ENCODE assay signal across 20 cellular contexts in the genomic region with DNA sequence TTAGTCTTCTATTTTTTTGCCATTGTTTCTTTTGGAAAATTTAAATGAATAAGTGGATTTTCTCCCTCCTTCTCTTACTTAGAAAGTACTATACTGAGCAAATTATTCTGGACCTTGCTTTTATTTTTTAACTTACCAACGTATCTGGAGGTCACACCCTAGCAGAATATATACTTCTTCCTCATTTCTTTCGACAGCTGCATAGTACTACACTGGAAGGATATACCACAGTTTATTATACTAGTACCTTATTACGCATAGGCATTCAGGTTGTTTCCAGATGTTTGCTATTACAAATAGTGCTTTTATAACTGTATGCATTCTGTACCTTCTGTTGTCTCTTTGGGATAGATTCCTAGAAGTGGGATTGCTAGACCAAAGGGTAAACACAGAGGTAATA. TPM values are rescaled to one million over a fixed set of nuclear protein-coding genes. Genes with fewer than 3 reads are reported as not detected.
DNase-seq lines count a peak whose midpoint lies in the region; ATAC-seq, FAIRE-seq and TF ChIP-seq lines count a peak whose summit lies in the region.
"Had no signal": no experiment of that assay in that cellular context is flagged by ENCODE, and none has a peak within 500 bp of the region (broad histone marks: within the 10 kb centered on the region; RNA-seq: fewer than 3 reads in every experiment).

No MANE protein-coding gene starts in this region.

- H3K4me1 ChIP-seq in HepG2 (ENCODE audit: insufficient read depth, low read length) (no peaks in the 10 kb centered on the region), right lobe of liver (no peaks in the 10 kb centered on the region), Panc1 (ENCODE audit: control insufficient read depth, insufficient read depth, low read length) (no peaks in the 10 kb centered on the region), mucosa of descending colon (ENCODE audit: low read depth) (no peaks in the 10 kb centered on the region)

- no peak for TF ChIP-seq RAD21 in HepG2 (CRISPR knock-in tag; IDR thresholded peaks at IDR 0.05)

- TSS peak; percentile 30 for BruUV-seq in HepG2 (replicated peaks; lab: Mats Ljungman, UMichigan)
- BruUV-seq in Panc1 (replicated peaks; lab: Mats Ljungman, UMichigan): TSS peak; percentile 26
- BruUV-seq in Calu3 (replicated peaks; lab: Mats Ljungman, UMichigan): no TSS peak

- H3K27me3 Mint-ChIP-seq in Calu3 (ENCODE audit: unreplicated experiment): no peaks in the 10 kb centered on the region
- H3K27me3 Mint-ChIP-seq: CD4-positive, alpha-beta T cell; IgD-negative memory B cell had no signal

- H3K27ac ChIP-seq in HepG2 (ENCODE audit: extremely low read length, insufficient read depth, low read length): no peak overlapping the region
- no peak overlapping the region for H3K27ac ChIP-seq in right lobe of liver
- no peak overlapping the region for H3K27ac ChIP-seq in Panc1 (ENCODE audit: low read length)
- H3K27ac ChIP-seq: C4-2B had no signal

- H3K9me3 ChIP-seq in HepG2 (ENCODE audit: low read length): no peaks in the 10 kb centered on the region
- no peaks in the 10 kb centered on the region for H3K9me3 ChIP-seq in right lobe of liver
- no peaks in the 10 kb centered on the region for H3K9me3 ChIP-seq in Panc1 (ENCODE audit: control insufficient read depth, insufficient read depth, low read depth, low read length)
- no peaks in the 10 kb centered on the region for H3K9me3 ChIP-seq in mucosa of descending colon

- DNase-seq in HepG2 (ENCODE audit: low spot score) (no peak), right lobe of liver (no peak), Panc1 (ENCODE audit: low read depth, low spot score) (no peak), mucosa of descending colon (no peak), Calu3 (no peak), GM19238 (ENCODE audit: insufficient read length, low spot score) (no peak)
- DNase-seq: ACHN; AML-193; CD4-positive, alpha-beta T cell; DMS53; DND-41; EL; GOT3; H9; KBM-7 had no signal

- no peaks in the 10 kb centered on the region for H4K20me1 ChIP-seq in HepG2 (ENCODE audit: insufficient read depth, low read length)

- H3K36me3 ChIP-seq in HepG2 (replicated peaks in 1 of 2; ENCODE audit: control insufficient read depth in 1 of 2, insufficient read depth in 2 of 2, low read length in 2 of 2): peaks cover 5 to 48% of the 10 kb centered on the region in 2 experiments
- H3K36me3 ChIP-seq in right lobe of liver: peaks cover 0 to 57% (median 13%) of the 10 kb centered on the region in 4 donors
- H3K36me3 ChIP-seq in Panc1 (ENCODE audit: control insufficient read depth, insufficient read depth, low read length): peaks cover 17% of the 10 kb centered on the region
- peaks cover 6% of the 10 kb centered on the region for H3K36me3 ChIP-seq in mucosa of descending colon (ENCODE audit: low read depth)

- WGBS in HepG2 (ENCODE audit: low lambda C conversion rate): 66% methylated on average over 3 of the region's 3 CpGs
- WGBS in right lobe of liver (ENCODE audit: insufficient coverage, low coverage, low lambda C conversion rate, missing lambda C conversion rate): 48% methylated on average over 3 of the region's 3 CpGs

- H3K36me3 Mint-ChIP-seq in Calu3 (ENCODE audit: insufficient read depth, unreplicated experiment): peaks cover 14% of the 10 kb centered on the region

- H3K4me2 ChIP-seq in HepG2 (ENCODE audit: low read depth, low read length): no peak overlapping the region

- H3K4me1 Mint-ChIP-seq in Calu3 (ENCODE audit: low read depth, unreplicated experiment): no peaks in the 10 kb centered on the region
- H3K4me1 Mint-ChIP-seq: H9 had no signal

- FAIRE-seq in HepG2 (lab: Jason Lieb, UNC): no peak
- FAIRE-seq: GM12892, GM18507, HTR-8/SVneo had no signal

- ATAC-seq in HepG2: no peak
- no peak for ATAC-seq in right lobe of liver
- no peak for ATAC-seq in Panc1
- peak; percentile 59 for ATAC-seq in mucosa of descending colon

- no peak for TF ChIP-seq POLR2A in HepG2 (IDR thresholded peaks at IDR 0.05; ENCODE audit: insufficient read depth in 1 of 2, low read depth in 2 of 2, low read length in 2 of 2)
- TF ChIP-seq POLR2A in right lobe of liver (IDR thresholded peaks at IDR 0.05): no peak

- TF ChIP-seq CTCF in HepG2 (CRISPR knock-in tag; IDR thresholded peaks at IDR 0.05): no peak
- no peak for TF ChIP-seq CTCF in right lobe of liver (IDR thresholded peaks at IDR 0.05)
- no peak for TF ChIP-seq CTCF in Panc1 (IDR thresholded peaks at IDR 0.05)
- no peak for TF ChIP-seq CTCF in mucosa of descending colon (IDR thresholded peaks at IDR 0.05)
- no peak for TF ChIP-seq CTCF in Calu3 (IDR thresholded peaks at IDR 0.05; ENCODE audit: unreplicated experiment)

- CTCF ChIA-PET in HepG2 (lab: Yijun Ruan, JAX; ENCODE audit: low intra/inter-chr PET ratio, low total read pairs): no interaction called here
- CTCF ChIA-PET in Panc1 (lab: Charles Lee): no interaction called here
- CTCF ChIA-PET in Calu3 (lab: Charles Lee): no interaction called here

- POLR2A ChIA-PET in HepG2 (lab: Yijun Ruan, JAX) (no interaction called here), Panc1 (lab: Charles Lee) (no interaction called here)

- intact Hi-C loops in HepG2 (cut with micrococcal nuclease; ENCODE audit: unreplicated experiment): no loop called here
- intact Hi-C loops in right lobe of liver (cut with DNase I): no loop called here
- intact Hi-C loops in Panc1 (cut with micrococcal nuclease; ENCODE audit: unreplicated experiment): no loop called here
- intact Hi-C loops in mucosa of descending colon (cut with DNase I, micrococcal nuclease): no loop called here
- intact Hi-C loops in Calu3 (cut with micrococcal nuclease; ENCODE audit: unreplicated experiment): no loop called here

- H3K9ac ChIP-seq in HepG2 (ENCODE audit: insufficient read depth, low read depth, low read length): no peak overlapping the region

- no peaks in the 10 kb centered on the region for H3K79me2 ChIP-seq in HepG2 (ENCODE audit: insufficient read depth, low read length)

- no peak overlapping the region for H2AFZ ChIP-seq in HepG2 (ENCODE audit: low read length)

- in situ Hi-C loops in HepG2 (cut with HindIII; ENCODE audit: extremely low pct_ligation_motif_present, low pct_unique_long_range_greater_than_20kb) (no loop called here), Panc1 (cut with HindIII; ENCODE audit: low pct_unique_long_range_greater_than_20kb, low sequenced_read_pairs) (no loop called here)

- no peaks in the 10 kb centered on the region for H3K27me3 ChIP-seq in HepG2 (ENCODE audit: control insufficient read depth in 1 of 2, insufficient read depth in 2 of 2, low read length in 2 of 2)
- no peaks in the 10 kb centered on the region for H3K27me3 ChIP-seq in right lobe of liver
- H3K27me3 ChIP-seq in Panc1 (ENCODE audit: control insufficient read depth, insufficient read depth, low read length): no peaks in the 10 kb centered on the region

- H3K4me3 ChIP-seq in HepG2 (replicated peaks in 1 of 3; ENCODE audit: insufficient read depth in 1 of 3, low read depth in 2 of 3, low read length in 3 of 3): no peak overlapping the region
- H3K4me3 ChIP-seq in right lobe of liver: no peak overlapping the region
- H3K4me3 ChIP-seq in Panc1 (ENCODE audit: low read depth in 2 of 2, low read length in 2 of 2): no peak overlapping the region
- no peak overlapping the region for H3K4me3 ChIP-seq in mucosa of descending colon

- no peaks in the 10 kb centered on the region for H3K9me3 Mint-ChIP-seq in Calu3 (ENCODE audit: low read depth, unreplicated experiment)
- H3K9me3 Mint-ChIP-seq: CD4-positive, alpha-beta T cell; H9; IgD-negative memory B cell had no signal

- no peak for TF ChIP-seq EP300 in HepG2 (IDR thresholded peaks at IDR 0.05; ENCODE audit: low read depth in 2 of 2, low read length in 2 of 2)
- no peak for TF ChIP-seq EP300 in HepG2 (CRISPR knock-in tag; IDR thresholded peaks at IDR 0.05; ENCODE audit: borderline replicate concordance)

- H3K4me3 Mint-ChIP-seq in Calu3 (ENCODE audit: low read depth, unreplicated experiment): no peak overlapping the region
- H3K4me3 Mint-ChIP-seq: CD4-positive, alpha-beta T cell; H9; IgD-negative memory B cell had no signal

- no peak overlapping the region for H3K27ac Mint-ChIP-seq in Calu3 (ENCODE audit: unreplicated experiment)
- H3K27ac Mint-ChIP-seq: CD4-positive, alpha-beta T cell; H9 had no signal

RNA-seq across cellular contexts. Expression of gene RC3H2, which starts 16.7 kb away (rescaled TPM):
- total RNA-seq in HepG2 (2016; rRNA removed; fragmentation: Illumina TruSeq; extraction: Trizol) (36.4 and 42.5 TPM in 2 replicates), right lobe of liver (10 to 100 TPM; 14.1 to 20.7 (median 19.4) TPM), Panc1 (2021; ENCODE audit: unreplicated experiment) (57.6 TPM), mucosa of descending colon (10 to 100 TPM; 32.0 to 56.3 (median 33.0) TPM), Calu3 (2022) (44.0 and 45.5 TPM in 2 replicates)
- 65.6 and 66.4 TPM in 2 replicates for total RNA-seq in HepG2 (2016; cell fraction: cytosol; rRNA removed; fragmentation: Illumina TruSeq; extraction: Trizol; ENCODE audit: low read depth)
- 36.3 and 43.9 TPM in 2 replicates for total RNA-seq in HepG2 (2016; cell fraction: insoluble cytoplasmic fraction; rRNA removed; fragmentation: Illumina TruSeq; extraction: Trizol)
- total RNA-seq in HepG2 (2016; cell fraction: membrane; rRNA removed; fragmentation: Illumina TruSeq; extraction: Trizol): 72.8 and 85.3 TPM in 2 replicates
- 23.9 and 31.0 TPM in 2 replicates for total RNA-seq in HepG2 (2016; cell fraction: nucleus; rRNA removed; fragmentation: Illumina TruSeq; extraction: Trizol)
- 20.3 and 21.0 TPM in 2 replicates for polyA plus RNA-seq in HepG2 (2011; rRNA removed)
- polyA plus RNA-seq in HepG2 (2011; cell fraction: cytosol; rRNA removed): 10.8 and 15.8 TPM in 2 replicates
- polyA plus RNA-seq in HepG2 (2011; cell fraction: nucleus; rRNA removed): 15.4 and 17.1 TPM in 2 replicates
- polyA plus RNA-seq in HepG2 (2012): 15.7 and 18.2 TPM in 2 replicates
- polyA plus RNA-seq in HepG2 (2016; cell fraction: cytosol; fragmentation: Illumina TruSeq; extraction: Trizol; ENCODE audit: low read depth): 56.4 and 58.0 TPM in 2 replicates
- polyA plus RNA-seq in HepG2 (2016; cell fraction: insoluble cytoplasmic fraction; fragmentation: Illumina TruSeq; extraction: Trizol; ENCODE audit: low read depth): 19.2 and 20.4 TPM in 2 replicates
- 45.4 and 46.9 TPM in 2 replicates for polyA plus RNA-seq in HepG2 (2016; cell fraction: membrane; fragmentation: Illumina TruSeq; extraction: Trizol; ENCODE audit: low read depth)
- polyA plus RNA-seq in HepG2 (2016; cell fraction: nucleus; fragmentation: Illumina TruSeq; extraction: Trizol; ENCODE audit: insufficient read depth, low read depth): 23.5 and 27.5 TPM in 2 replicates
- polyA minus RNA-seq in HepG2 (2011; rRNA and poly(A)+ RNA removed; ENCODE audit: low replicate concordance): 64.1 and 186 TPM in 2 replicates
- 41.2 and 49.7 TPM in 2 replicates for polyA minus RNA-seq in HepG2 (2011; cell fraction: cytosol; rRNA and poly(A)+ RNA removed)
- 55.0 and 73.7 TPM in 2 replicates for polyA minus RNA-seq in HepG2 (2011; cell fraction: nucleus; rRNA and poly(A)+ RNA removed)
- 16.1 TPM for polyA plus RNA-seq in Panc1 (2012; ENCODE audit: insufficient read length)

RNA-seq across cellular contexts. Expression of gene ZBTB6, which starts 24.6 kb away (rescaled TPM):
- total RNA-seq in HepG2 (2016; rRNA removed; fragmentation: Illumina TruSeq; extraction: Trizol) (7.1 and 12.1 TPM in 2 replicates), right lobe of liver (1 to 10 TPM; 2.2 to 4.3 (median 2.7) TPM), Panc1 (2021; ENCODE audit: unreplicated experiment) (5.9 TPM), mucosa of descending colon (1 to 10 TPM; 6.5 to 8.0 (median 7.9) TPM), Calu3 (2022) (6.1 and 6.3 TPM in 2 replicates)
- 0.71 and 0.79 TPM in 2 replicates for total RNA-seq in HepG2 (2016; cell fraction: cytosol; rRNA removed; fragmentation: Illumina TruSeq; extraction: Trizol; ENCODE audit: low read depth)
- total RNA-seq in HepG2 (2016; cell fraction: insoluble cytoplasmic fraction; rRNA removed; fragmentation: Illumina TruSeq; extraction: Trizol): 7.5 and 12.8 TPM in 2 replicates
- total RNA-seq in HepG2 (2016; cell fraction: membrane; rRNA removed; fragmentation: Illumina TruSeq; extraction: Trizol): 4.7 and 5.8 TPM in 2 replicates
- total RNA-seq in HepG2 (2016; cell fraction: nucleus; rRNA removed; fragmentation: Illumina TruSeq; extraction: Trizol): 8.0 and 8.5 TPM in 2 replicates
- 3.1 and 3.7 TPM in 2 replicates for polyA plus RNA-seq in HepG2 (2011; rRNA removed)
- polyA plus RNA-seq in HepG2 (2011; cell fraction: cytosol; rRNA removed): 1.4 and 2.4 TPM in 2 replicates
- 1.4 and 1.7 TPM in 2 replicates for polyA plus RNA-seq in HepG2 (2011; cell fraction: nucleus; rRNA removed)
- 4.6 and 5.1 TPM in 2 replicates for polyA plus RNA-seq in HepG2 (2012)
- polyA plus RNA-seq in HepG2 (2016; cell fraction: cytosol; fragmentation: Illumina TruSeq; extraction: Trizol; ENCODE audit: low read depth): 0.24 and 0.41 TPM in 2 replicates
- 7.6 and 8.7 TPM in 2 replicates for polyA plus RNA-seq in HepG2 (2016; cell fraction: insoluble cytoplasmic fraction; fragmentation: Illumina TruSeq; extraction: Trizol; ENCODE audit: low read depth)
- polyA plus RNA-seq in HepG2 (2016; cell fraction: membrane; fragmentation: Illumina TruSeq; extraction: Trizol; ENCODE audit: low read depth): 1.8 and 2.0 TPM in 2 replicates
- polyA plus RNA-seq in HepG2 (2016; cell fraction: nucleus; fragmentation: Illumina TruSeq; extraction: Trizol; ENCODE audit: insufficient read depth, low read depth): 5.8 and 6.5 TPM in 2 replicates
- polyA minus RNA-seq in HepG2 (2011; rRNA and poly(A)+ RNA removed; ENCODE audit: low replicate concordance): 3.1 and 9.0 TPM in 2 replicates
- 4.4 and 5.2 TPM in 2 replicates for polyA minus RNA-seq in HepG2 (2011; cell fraction: cytosol; rRNA and poly(A)+ RNA removed)
- 12.3 and 14.2 TPM in 2 replicates for polyA minus RNA-seq in HepG2 (2011; cell fraction: nucleus; rRNA and poly(A)+ RNA removed)
- 1.9 TPM for polyA plus RNA-seq in Panc1 (2012; ENCODE audit: insufficient read length)

RNA-seq across cellular contexts. Expression of gene ZBTB26, which starts 42.8 kb away (rescaled TPM):
- 4.5 and 5.6 TPM in 2 replicates for total RNA-seq in HepG2 (2016; rRNA removed; fragmentation: Illumina TruSeq; extraction: Trizol)
- 0.91 and 1.1 TPM in 2 replicates for total RNA-seq in HepG2 (2016; cell fraction: cytosol; rRNA removed; fragmentation: Illumina TruSeq; extraction: Trizol; ENCODE audit: low read depth)
- 3.7 and 5.1 TPM in 2 replicates for total RNA-seq in HepG2 (2016; cell fraction: insoluble cytoplasmic fraction; rRNA removed; fragmentation: Illumina TruSeq; extraction: Trizol)
- 5.1 and 5.8 TPM in 2 replicates for total RNA-seq in HepG2 (2016; cell fraction: membrane; rRNA removed; fragmentation: Illumina TruSeq; extraction: Trizol)
- 7.5 and 7.6 TPM in 2 replicates for total RNA-seq in HepG2 (2016; cell fraction: nucleus; rRNA removed; fragmentation: Illumina TruSeq; extraction: Trizol)
- 7.6 and 8.6 TPM in 2 replicates for polyA plus RNA-seq in HepG2 (2011; rRNA removed)
- polyA plus RNA-seq in HepG2 (2011; cell fraction: cytosol; rRNA removed): 3.1 and 4.8 TPM in 2 replicates
- 11.5 and 14.4 TPM in 2 replicates for polyA plus RNA-seq in HepG2 (2011; cell fraction: nucleus; rRNA removed)
- 6.4 and 7.2 TPM in 2 replicates for polyA plus RNA-seq in HepG2 (2012)
- 1.0 and 1.1 TPM in 2 replicates for polyA plus RNA-seq in HepG2 (2016; cell fraction: cytosol; fragmentation: Illumina TruSeq; extraction: Trizol; ENCODE audit: low read depth)
- polyA plus RNA-seq in HepG2 (2016; cell fraction: insoluble cytoplasmic fraction; fragmentation: Illumina TruSeq; extraction: Trizol; ENCODE audit: low read depth): 5.4 and 6.1 TPM in 2 replicates
- polyA plus RNA-seq in HepG2 (2016; cell fraction: membrane; fragmentation: Illumina TruSeq; extraction: Trizol; ENCODE audit: low read depth): 3.6 and 4.2 TPM in 2 replicates
- polyA plus RNA-seq in HepG2 (2016; cell fraction: nucleus; fragmentation: Illumina TruSeq; extraction: Trizol; ENCODE audit: insufficient read depth, low read depth): 14.7 and 15.0 TPM in 2 replicates
- 3.1 and 7.6 TPM in 2 replicates for polyA minus RNA-seq in HepG2 (2011; rRNA and poly(A)+ RNA removed; ENCODE audit: low replicate concordance)
- 5.6 TPM in 2 replicates for polyA minus RNA-seq in HepG2 (2011; cell fraction: cytosol; rRNA and poly(A)+ RNA removed)
- 9.1 and 14.3 TPM in 2 replicates for polyA minus RNA-seq in HepG2 (2011; cell fraction: nucleus; rRNA and poly(A)+ RNA removed)
- total RNA-seq in right lobe of liver: 1 to 10 TPM; 1.2 to 2.3 (median 1.4) TPM
- 4.5 TPM for total RNA-seq in Panc1 (2021; ENCODE audit: unreplicated experiment)
- polyA plus RNA-seq in Panc1 (2012; ENCODE audit: insufficient read length): 1.2 TPM
- 10 to 100 TPM in 1 of 3 donors, 1 to 10 TPM in 2; 5.0 to 11.2 (median 5.1) TPM for total RNA-seq in mucosa of descending colon
- 5.8 and 6.7 TPM in 2 replicates for total RNA-seq in Calu3 (2022)

RNA-seq across cellular contexts. Expression of gene RABGAP1, which starts 52.3 kb away (rescaled TPM):
- total RNA-seq in HepG2 (2016; rRNA removed; fragmentation: Illumina TruSeq; extraction: Trizol) (19.1 and 26.4 TPM in 2 replicates), right lobe of liver (10 to 100 TPM; 11.4 to 15.4 (median 13.5) TPM), Panc1 (2021; ENCODE audit: unreplicated experiment) (41.4 TPM), mucosa of descending colon (100 to 1,000 TPM in 1 of 3 donors, 10 to 100 TPM in 2; 54.5 to 130 (median 55.9) TPM), Calu3 (2022) (55.7 and 57.9 TPM in 2 replicates)
- total RNA-seq in HepG2 (2016; cell fraction: cytosol; rRNA removed; fragmentation: Illumina TruSeq; extraction: Trizol; ENCODE audit: low read depth): 13.4 and 16.4 TPM in 2 replicates
- 18.5 and 25.1 TPM in 2 replicates for total RNA-seq in HepG2 (2016; cell fraction: insoluble cytoplasmic fraction; rRNA removed; fragmentation: Illumina TruSeq; extraction: Trizol)
- 19.5 and 22.5 TPM in 2 replicates for total RNA-seq in HepG2 (2016; cell fraction: membrane; rRNA removed; fragmentation: Illumina TruSeq; extraction: Trizol)
- 33.3 and 38.0 TPM in 2 replicates for total RNA-seq in HepG2 (2016; cell fraction: nucleus; rRNA removed; fragmentation: Illumina TruSeq; extraction: Trizol)
- polyA plus RNA-seq in HepG2 (2011; rRNA removed): 16.8 and 19.3 TPM in 2 replicates
- polyA plus RNA-seq in HepG2 (2011; cell fraction: cytosol; rRNA removed): 8.0 and 11.1 TPM in 2 replicates
- 15.5 and 22.2 TPM in 2 replicates for polyA plus RNA-seq in HepG2 (2011; cell fraction: nucleus; rRNA removed)
- polyA plus RNA-seq in HepG2 (2012): 16.9 and 17.8 TPM in 2 replicates
- polyA plus RNA-seq in HepG2 (2016; cell fraction: cytosol; fragmentation: Illumina TruSeq; extraction: Trizol; ENCODE audit: low read depth): 1.2 TPM in 2 replicates
- 20.9 and 23.3 TPM in 2 replicates for polyA plus RNA-seq in HepG2 (2016; cell fraction: insoluble cytoplasmic fraction; fragmentation: Illumina TruSeq; extraction: Trizol; ENCODE audit: low read depth)
- 2.6 and 3.4 TPM in 2 replicates for polyA plus RNA-seq in HepG2 (2016; cell fraction: membrane; fragmentation: Illumina TruSeq; extraction: Trizol; ENCODE audit: low read depth)
- 24.6 and 27.5 TPM in 2 replicates for polyA plus RNA-seq in HepG2 (2016; cell fraction: nucleus; fragmentation: Illumina TruSeq; extraction: Trizol; ENCODE audit: insufficient read depth, low read depth)
- polyA minus RNA-seq in HepG2 (2011; rRNA and poly(A)+ RNA removed; ENCODE audit: low replicate concordance): 39.8 and 70.5 TPM in 2 replicates
- polyA minus RNA-seq in HepG2 (2011; cell fraction: cytosol; rRNA and poly(A)+ RNA removed): 18.6 and 22.6 TPM in 2 replicates
- polyA minus RNA-seq in HepG2 (2011; cell fraction: nucleus; rRNA and poly(A)+ RNA removed): 105 and 133 TPM in 2 replicates
- 18.0 TPM for polyA plus RNA-seq in Panc1 (2012; ENCODE audit: insufficient read length)
